Comparison of ENCODE assay signal across 10 cellular contexts in genomic region chr14:99245541-99246511, GRCh38. TPM values are rescaled to one million over a fixed set of nuclear protein-coding genes. Genes with fewer than 3 reads are reported as not detected.
DNase-seq lines count a peak whose midpoint lies in the region; ATAC-seq, FAIRE-seq and TF ChIP-seq lines count a peak whose summit lies in the region.
"Had no signal": no experiment of that assay in that cellular context is flagged by ENCODE, and none has a peak within 500 bp of the region (broad histone marks: within the 10 kb centered on the region; RNA-seq: fewer than 3 reads in every experiment).

No MANE protein-coding gene starts in this region.

- ATAC-seq in HepG2: peak; percentile 45; the same call in 2 of the 3 replicates
- ATAC-seq in right lobe of liver: no peak
- ATAC-seq in naive thymus-derived CD8-positive, alpha-beta T cell: no peak
- peak; percentile 30 for ATAC-seq in aorta (ENCODE audit: low FRiP score)
- ATAC-seq in GM19455 (IDR thresholded peaks at IDR 0.05; ENCODE audit: unreplicated experiment): no peak
- ATAC-seq in HG02870 (IDR thresholded peaks at IDR 0.05; ENCODE audit: unreplicated experiment): no peak

- H3K4me1 ChIP-seq in HepG2 (ENCODE audit: insufficient read depth, low read length) (no peaks in the 10 kb centered on the region), right lobe of liver (peaks cover 0 to 4% (median 0%) of the 10 kb centered on the region in 4 donors), ectodermal cell (ENCODE audit: control insufficient read depth, insufficient read depth, low read length) (no peaks in the 10 kb centered on the region), aorta (ENCODE audit: control insufficient read depth in 1 of 2, insufficient read depth in 2 of 2, low read length in 2 of 2) (no peaks in the 10 kb centered on the region)

- H3K4me2 ChIP-seq in HepG2 (ENCODE audit: low read depth, low read length): no peak overlapping the region

- BruUV-seq in HepG2 (replicated peaks; lab: Mats Ljungman, UMichigan): no TSS peak

- TF ChIP-seq EP300 in HepG2 (IDR thresholded peaks at IDR 0.05; ENCODE audit: low read depth in 2 of 2, low read length in 2 of 2) (no peak), HepG2 (CRISPR knock-in tag; IDR thresholded peaks at IDR 0.05; ENCODE audit: borderline replicate concordance) (no peak)

- 4% methylated on average over 35 of the region's 86 CpGs for WGBS in HepG2 (ENCODE audit: low lambda C conversion rate)
- WGBS in right lobe of liver (ENCODE audit: insufficient coverage, low coverage, low lambda C conversion rate, missing lambda C conversion rate): 0% methylated on average over 16 of the region's 86 CpGs
- WGBS in ectodermal cell, 2 experiments: 0 to 1% methylated on average over 86 of the region's 86 CpGs
- WGBS in aorta, 2 donors: 16 to 23% methylated on average over 70 to 86 of the region's 86 CpGs

- peak overlapping the region; percentile 97 to 100 (median 99) for H3K27ac Mint-ChIP-seq in naive thymus-derived CD8-positive, alpha-beta T cell

- in situ Hi-C loops in HepG2 (cut with HindIII; ENCODE audit: extremely low pct_ligation_motif_present, low pct_unique_long_range_greater_than_20kb): no loop called here

- no peak overlapping the region for H3K9ac ChIP-seq in HepG2 (ENCODE audit: insufficient read depth, low read depth, low read length)

- no peaks in the 10 kb centered on the region for H3K9me3 ChIP-seq in HepG2 (ENCODE audit: low read length)
- no peaks in the 10 kb centered on the region for H3K9me3 ChIP-seq in right lobe of liver
- H3K9me3 ChIP-seq in ectodermal cell (ENCODE audit: control insufficient read depth, low read length): no peaks in the 10 kb centered on the region
- no peaks in the 10 kb centered on the region for H3K9me3 ChIP-seq in aorta (ENCODE audit: control insufficient read depth, low read length)

- no peaks in the 10 kb centered on the region for H3K27me3 Mint-ChIP-seq in naive thymus-derived CD8-positive, alpha-beta T cell

- intact Hi-C loops in HepG2 (cut with micrococcal nuclease; ENCODE audit: unreplicated experiment) (no loop called here), right lobe of liver (cut with DNase I) (no loop called here), aorta (cut with DNase I) (no loop called here)

- no peaks in the 10 kb centered on the region for H3K36me3 ChIP-seq in HepG2 (replicated peaks in 1 of 2; ENCODE audit: control insufficient read depth in 1 of 2, insufficient read depth in 2 of 2, low read length in 2 of 2)
- no peaks in the 10 kb centered on the region for H3K36me3 ChIP-seq in right lobe of liver
- H3K36me3 ChIP-seq in ectodermal cell (ENCODE audit: control insufficient read depth, insufficient read depth, low read length): no peaks in the 10 kb centered on the region
- H3K36me3 ChIP-seq in aorta (ENCODE audit: control insufficient read depth in 1 of 2, insufficient read depth in 2 of 2, low read length in 1 of 2): no peaks in the 10 kb centered on the region

- H3K27me3 ChIP-seq in HepG2 (ENCODE audit: control insufficient read depth in 1 of 2, insufficient read depth in 2 of 2, low read length in 2 of 2) (peaks cover 4 to 71% of the 10 kb centered on the region in 2 experiments), right lobe of liver (peaks cover 0 to 6% of the 10 kb centered on the region in 2 donors), ectodermal cell (ENCODE audit: control insufficient read depth, insufficient read depth, low read length, poor library complexity, severe bottlenecking) (peaks cover 65% of the 10 kb centered on the region), aorta (ENCODE audit: control insufficient read depth in 1 of 2, insufficient read depth in 2 of 2, low read length in 1 of 2) (peaks cover 0 to under 1% of the 10 kb centered on the region in 2 donors)

- no peak for FAIRE-seq in HepG2 (lab: Jason Lieb, UNC)
- FAIRE-seq: GM18507 had no signal

- no peaks in the 10 kb centered on the region for H4K20me1 ChIP-seq in HepG2 (ENCODE audit: insufficient read depth, low read length)

- DNase-seq in HepG2 (ENCODE audit: low spot score) (no peak), right lobe of liver (no peak), aorta (no peak), Ammon's horn (ENCODE audit: low spot score) (no peak)
- peak in 3 of 10 donors; percentile 17 to 52 (median 49) for DNase-seq in naive thymus-derived CD8-positive, alpha-beta T cell
- DNase-seq: NCI-H526 had no signal

- peak overlapping the region in 1 of 3 experiments; percentile 16; a peak in 1 of 6 replicates for H3K4me3 ChIP-seq in HepG2 (replicated peaks in 1 of 3; ENCODE audit: insufficient read depth in 1 of 3, low read depth in 2 of 3, low read length in 3 of 3)
- no peak overlapping the region for H3K4me3 ChIP-seq in right lobe of liver
- peak overlapping the region; percentile 49 for H3K4me3 ChIP-seq in ectodermal cell (ENCODE audit: insufficient read depth, low read depth, low read length)
- no peak overlapping the region for H3K4me3 ChIP-seq in aorta (ENCODE audit: low read length in 2 of 2)

- POLR2A ChIA-PET in HepG2 (lab: Yijun Ruan, JAX): no interaction called here
- POLR2A ChIA-PET in naive thymus-derived CD8-positive, alpha-beta T cell (lab: Charles Lee): interaction anchor here (0.6 to 76.3 kb wide), 4 partner anchors 19 to 1527 kb away, joined by 3 to 2798 read pairs (median 2057); partner anchors contain the start of gene BCL11B

- no peaks in the 10 kb centered on the region for H3K79me2 ChIP-seq in HepG2 (ENCODE audit: insufficient read depth, low read length)

- H3K4me1 Mint-ChIP-seq in naive thymus-derived CD8-positive, alpha-beta T cell: peaks cover 48 to 88% (median 83%) of the 10 kb centered on the region in 4 donors

- H3K4me3 Mint-ChIP-seq in naive thymus-derived CD8-positive, alpha-beta T cell: peak overlapping the region; percentile 79 to 96 (median 93)

- H3K9me3 Mint-ChIP-seq in naive thymus-derived CD8-positive, alpha-beta T cell: peaks cover 0 to 2% (median 0%) of the 10 kb centered on the region in 9 donors

- no peak overlapping the region for H3K27ac ChIP-seq in HepG2 (ENCODE audit: extremely low read length, insufficient read depth, low read length)
- H3K27ac ChIP-seq in right lobe of liver: no peak overlapping the region
- H3K27ac ChIP-seq in ectodermal cell (ENCODE audit: insufficient read depth, low read depth, low read length, poor library complexity, severe bottlenecking): no peak overlapping the region
- H3K27ac ChIP-seq in aorta (ENCODE audit: low read depth in 1 of 2, low read length in 2 of 2): no peak overlapping the region

- no peak for TF ChIP-seq POLR2A in HepG2 (IDR thresholded peaks at IDR 0.05; ENCODE audit: insufficient read depth in 1 of 2, low read depth in 2 of 2, low read length in 2 of 2)
- TF ChIP-seq POLR2A in right lobe of liver (IDR thresholded peaks at IDR 0.05): no peak

- TF ChIP-seq CTCF in HepG2 (CRISPR knock-in tag; IDR thresholded peaks at IDR 0.05) (no peak), right lobe of liver (IDR thresholded peaks at IDR 0.05) (no peak)

- H2AFZ ChIP-seq in HepG2 (ENCODE audit: low read length): no peak overlapping the region

- TF ChIP-seq RAD21 in HepG2 (CRISPR knock-in tag; IDR thresholded peaks at IDR 0.05): no peak

- peaks cover 0 to 72% (median 31%) of the 10 kb centered on the region in 3 donors for H3K36me3 Mint-ChIP-seq in naive thymus-derived CD8-positive, alpha-beta T cell

- CTCF ChIA-PET in HepG2 (lab: Yijun Ruan, JAX; ENCODE audit: low intra/inter-chr PET ratio, low total read pairs): no interaction called here

TF ChIP-seq in HepG2, 621 proteins besides CTCF, POLR2A, EP300 and RAD21 (continues in another document):
- TF ChIP-seq ATF3 (CRISPR knock-in tag; IDR thresholded peaks at IDR 0.05) (no peak), BCL6 (CRISPR knock-in tag; IDR thresholded peaks at IDR 0.05) (no peak), GATA4 (IDR thresholded peaks at IDR 0.05; ENCODE audit: borderline replicate concordance, low read depth) (no peak), NFIB (CRISPR knock-in tag; IDR thresholded peaks at IDR 0.05; ENCODE audit: borderline replicate concordance) (no peak), NCOA5 (CRISPR knock-in tag; IDR thresholded peaks at IDR 0.05) (no peak), MED13 (CRISPR knock-in tag; IDR thresholded peaks at IDR 0.05) (no peak)

RNA-seq across cellular contexts. Expression of gene BCL11B, which starts 26.2 kb away (rescaled TPM):
- not detected in 2 replicates for total RNA-seq in HepG2 (2016; rRNA removed; fragmentation: Illumina TruSeq; extraction: Trizol)
- total RNA-seq in HepG2 (2016; cell fraction: cytosol; rRNA removed; fragmentation: Illumina TruSeq; extraction: Trizol; ENCODE audit: low read depth): not detected in 2 replicates
- not detected in 2 replicates for total RNA-seq in HepG2 (2016; cell fraction: insoluble cytoplasmic fraction; rRNA removed; fragmentation: Illumina TruSeq; extraction: Trizol)
- not detected in 2 replicates for total RNA-seq in HepG2 (2016; cell fraction: membrane; rRNA removed; fragmentation: Illumina TruSeq; extraction: Trizol)
- not detected in 2 replicates for total RNA-seq in HepG2 (2016; cell fraction: nucleus; rRNA removed; fragmentation: Illumina TruSeq; extraction: Trizol)
- polyA plus RNA-seq in HepG2 (2011; rRNA removed): not detected in 2 replicates
- not detected in 2 replicates for polyA plus RNA-seq in HepG2 (2011; cell fraction: cytosol; rRNA removed)
- polyA plus RNA-seq in HepG2 (2011; cell fraction: nucleus; rRNA removed): 0.02 and 0.03 TPM in 2 replicates
- not detected in 2 replicates for polyA plus RNA-seq in HepG2 (2012)
- not detected in 2 replicates for polyA plus RNA-seq in HepG2 (2016; cell fraction: cytosol; fragmentation: Illumina TruSeq; extraction: Trizol; ENCODE audit: low read depth)
- not detected in 2 replicates for polyA plus RNA-seq in HepG2 (2016; cell fraction: insoluble cytoplasmic fraction; fragmentation: Illumina TruSeq; extraction: Trizol; ENCODE audit: low read depth)
- polyA plus RNA-seq in HepG2 (2016; cell fraction: membrane; fragmentation: Illumina TruSeq; extraction: Trizol; ENCODE audit: low read depth): not detected in 2 replicates
- polyA plus RNA-seq in HepG2 (2016; cell fraction: nucleus; fragmentation: Illumina TruSeq; extraction: Trizol; ENCODE audit: insufficient read depth, low read depth): not detected in 2 replicates
- polyA minus RNA-seq in HepG2 (2011; rRNA and poly(A)+ RNA removed; ENCODE audit: low replicate concordance): not detected in 2 replicates
- polyA minus RNA-seq in HepG2 (2011; cell fraction: cytosol; rRNA and poly(A)+ RNA removed): not detected in 2 replicates
- polyA minus RNA-seq in HepG2 (2011; cell fraction: nucleus; rRNA and poly(A)+ RNA removed): under 0.01 TPM in 1 of 2 replicates, not detected in the other
- under 1 TPM; 0.04 to 0.61 (median 0.24) TPM for total RNA-seq in right lobe of liver
- 1.3 TPM for polyA plus RNA-seq in ectodermal cell (2013, experiment 1 of 4)
- polyA plus RNA-seq in ectodermal cell (2013, experiment 2 of 4): 1.9 TPM
- 1.1 TPM for polyA plus RNA-seq in ectodermal cell (2013, experiment 3 of 4)
- 1.1 TPM for polyA plus RNA-seq in ectodermal cell (2013, experiment 4 of 4)
- total RNA-seq in naive thymus-derived CD8-positive, alpha-beta T cell: 100 to 1,000 TPM; 206 to 209 TPM
- polyA plus RNA-seq in naive thymus-derived CD8-positive, alpha-beta T cell: 10 to 100 TPM in 1 of 3 donors, 1 to 10 TPM in 2; 8.2 to 12.1 (median 9.5) TPM
- 1 to 10 TPM in 1 of 2 donors, under 1 TPM in 1; 0.58 to 1.3 TPM for total RNA-seq in aorta
- under 1 TPM in 1 of 2 donors, not detected in 1; 0.13 TPM for polyA plus RNA-seq in aorta

Comparison
In these comparisons a context has a peak if more than half of its experiments do, and no peak if none do; other contexts are left out.
1. ATAC-seq: peak in HepG2 (single experiment) and aorta (single experiment); none in right lobe of liver (0 of 4), naive thymus-derived CD8-positive, alpha-beta T cell (0 of 2), GM19455 (single experiment) and HG02870 (single experiment).
2. RNA of gene BCL11B, which starts 26.2 kb away (total RNA-seq): 206 to 209 TPM in naive thymus-derived CD8-positive, alpha-beta T cell; 0.58 to 1.3 TPM in aorta, 0.04 to 0.61 TPM in right lobe of liver and not detected in HepG2; every median in the first group is over 10 times any median in the second.